1 cellular context compared by ENCODE assay signal in the genomic region with DNA sequence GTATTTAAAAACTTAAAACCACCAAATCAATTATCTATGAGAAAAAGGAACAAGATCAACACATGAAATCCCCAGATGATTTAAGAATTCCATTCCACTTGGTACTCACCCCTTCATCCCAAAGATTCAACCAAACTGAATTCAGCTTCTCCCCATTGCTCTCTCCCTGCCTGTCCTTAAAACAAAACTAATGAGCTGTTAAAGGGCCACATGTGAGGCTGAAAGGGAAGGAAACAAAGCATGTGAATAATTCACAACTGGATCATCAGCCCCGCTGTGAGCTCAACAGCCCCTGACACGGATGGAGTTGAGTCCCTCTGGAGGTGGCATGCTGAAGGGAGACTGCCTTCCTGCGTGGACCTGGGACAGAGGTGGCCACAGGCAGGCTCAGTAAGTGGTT.
TF ChIP-seq lines count a peak whose summit lies in the region.

No MANE protein-coding gene starts in this region.

TF ChIP-seq in GM23338, 12 proteins besides CTCF, POLR2A, EP300 and RAD21 (continued from another document):
- TF ChIP-seq NANOG (IDR thresholded peaks at IDR 0.05; ENCODE audit: borderline replicate concordance) = peak; percentile 72; the same call in 1 of the 2 replicates
